ENCODE assay signal across 12 cellular contexts in the genomic region with DNA sequence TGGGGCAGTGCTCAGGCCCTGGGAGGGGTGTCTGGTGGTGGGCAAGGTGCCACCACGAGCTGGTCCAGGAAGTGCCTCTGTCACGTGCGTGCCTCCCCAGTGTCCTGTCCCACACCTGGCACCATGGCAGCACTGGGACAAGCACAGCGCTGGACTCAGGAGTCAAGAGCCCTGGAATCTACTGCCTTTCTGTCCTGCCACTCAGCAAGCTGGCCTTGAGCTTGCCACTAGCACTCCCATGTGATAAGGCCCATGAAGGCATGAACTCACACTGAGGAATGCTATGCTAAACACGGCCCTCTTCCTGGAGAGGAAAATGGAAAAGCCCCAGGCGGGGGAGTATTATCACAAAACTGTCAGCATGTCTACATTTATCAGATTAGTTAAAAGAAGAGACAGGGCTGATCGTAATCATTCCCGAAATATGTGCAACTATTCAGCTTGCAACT. TPM values are rescaled to one million over a fixed set of nuclear protein-coding genes. Genes with fewer than 3 reads are reported as not detected.
DNase-seq lines count a peak whose midpoint lies in the region; ATAC-seq and TF ChIP-seq lines count a peak whose summit lies in the region.
"Had no signal": no experiment of that assay in that cellular context is flagged by ENCODE, and none has a peak within 500 bp of the region (broad histone marks: within the 10 kb centered on the region; RNA-seq: fewer than 3 reads in every experiment).

No MANE protein-coding gene starts in this region.

- ATAC-seq in GM21786 (IDR thresholded peaks at IDR 0.05; ENCODE audit: unreplicated experiment), result no peak
- ATAC-seq: activated CD8-positive, alpha-beta T cell treated with anti-CD3 and anti-CD28 coated beads for 36 hours had no signal

- H2AK5ac ChIP-seq in mesenchymal stem cell (ENCODE audit: low read length, severe bottlenecking), result no peak overlapping the region

- no peak for TF ChIP-seq EP300 in transverse colon (IDR thresholded peaks at IDR 0.05; ENCODE audit: low read depth)

- no peak overlapping the region for H4K8ac ChIP-seq in mesenchymal stem cell (ENCODE audit: low read length)

- no peak overlapping the region for H2BK12ac ChIP-seq in mesenchymal stem cell (ENCODE audit: low read length in 2 of 2)

- H3K4ac ChIP-seq in mesenchymal stem cell (ENCODE audit: low read depth in 1 of 2, low read length in 2 of 2), result no peak overlapping the region

- H3K4me1 ChIP-seq in adrenal gland (replicated peaks in 1 of 2) (peaks cover 0 to 11% of the 10 kb centered on the region in 2 donors), mesenchymal stem cell (ENCODE audit: control insufficient read depth, insufficient read depth, low read depth, low read length) (no peaks in the 10 kb centered on the region), uterus (no peaks in the 10 kb centered on the region), transverse colon (no peaks in the 10 kb centered on the region)
- H3K4me1 ChIP-seq: BLaER1 had no signal

- H3K27me3 ChIP-seq in adrenal gland, result no peaks in the 10 kb centered on the region
- H3K27me3 ChIP-seq in mesenchymal stem cell (ENCODE audit: control insufficient read depth in 1 of 2, insufficient read depth in 1 of 2, low read length in 2 of 2), result peaks cover 65 to 90% of the 10 kb centered on the region in 2 experiments
- no peaks in the 10 kb centered on the region for H3K27me3 ChIP-seq in uterus
- peaks cover 13% of the 10 kb centered on the region for H3K27me3 ChIP-seq in transverse colon
- H3K27me3 ChIP-seq: BLaER1 had no signal

- H3K23ac ChIP-seq in mesenchymal stem cell (ENCODE audit: low read length in 2 of 2), result no peak overlapping the region

- H2AFZ ChIP-seq in mesenchymal stem cell (ENCODE audit: low read depth, low read length), result no peak overlapping the region

- H3K14ac ChIP-seq in mesenchymal stem cell (ENCODE audit: low read length in 2 of 2), result no peak overlapping the region

- no peak overlapping the region for H4K91ac ChIP-seq in mesenchymal stem cell (ENCODE audit: low read length)

- no peak for TF ChIP-seq CTCF in adrenal gland (IDR thresholded peaks at IDR 0.05)
- TF ChIP-seq CTCF in uterus (IDR thresholded peaks at IDR 0.05), result no peak
- TF ChIP-seq CTCF in transverse colon (IDR thresholded peaks at IDR 0.05), result no peak

- TF ChIP-seq POLR2A in adrenal gland (IDR thresholded peaks at IDR 0.05) (no peak), uterus (IDR thresholded peaks at IDR 0.05) (no peak), transverse colon (IDR thresholded peaks at IDR 0.05) (no peak)

- H3K27ac ChIP-seq in adrenal gland (no peak overlapping the region), mesenchymal stem cell (ENCODE audit: low read length, poor library complexity, severe bottlenecking) (no peak overlapping the region), uterus (peak overlapping the region; percentile 54 to 60), transverse colon (no peak overlapping the region)
- H3K27ac ChIP-seq: BLaER1 had no signal

- no peak overlapping the region for H2BK15ac ChIP-seq in mesenchymal stem cell (ENCODE audit: low read depth, poor library complexity, severe bottlenecking)

- no peak overlapping the region for H2BK5ac ChIP-seq in mesenchymal stem cell (ENCODE audit: low read depth, low read length, poor library complexity, severe bottlenecking)

- no peak overlapping the region for H2BK120ac ChIP-seq in mesenchymal stem cell (ENCODE audit: low read depth, low read length)

- H3K9ac ChIP-seq in mesenchymal stem cell (ENCODE audit: low read length), result no peak overlapping the region
- H3K9ac ChIP-seq: BLaER1 had no signal

- in situ Hi-C loops in transverse colon (cut with MboI; ENCODE audit: low pct_ligation_motif_present in 1 of 4, low pct_unique_long_range_greater_than_20kb in 1 of 4, low sequenced_read_pairs in 3 of 4), result loop anchor here (25.0 kb wide), 1 partner anchor 392 kb away; no protein-coding TSS in a partner anchor

- intact Hi-C loops in adrenal gland (cut with DNase I) (loop anchor here in 1 of 2 donors (10.0 kb wide), 1 partner anchor 99 kb away; no protein-coding TSS in a partner anchor), cardiac septum (cut with DNase I) (loop anchor here (10.0 kb wide), 1 partner anchor 89 kb away; the partner anchor contains the start of gene CHST1), uterus (cut with DNase I; ENCODE audit: low total_unique reads) (no loop called here), transverse colon (cut with DNase I; ENCODE audit: low total_unique reads) (no loop called here)

- peak overlapping the region in 1 of 2 experiments; percentile 55 for H3K18ac ChIP-seq in mesenchymal stem cell (ENCODE audit: low read depth in 1 of 2, low read length in 2 of 2)

- H3K9me3 ChIP-seq in adrenal gland (replicated peaks in 1 of 3) (no peaks in the 10 kb centered on the region), mesenchymal stem cell (ENCODE audit: control insufficient read depth, low read length) (no peaks in the 10 kb centered on the region), uterus (no peaks in the 10 kb centered on the region), transverse colon (no peaks in the 10 kb centered on the region)
- H3K9me3 ChIP-seq: BLaER1 had no signal

- DNase-seq in adrenal gland (peak; percentile 28 to 84 (median 81)), cardiac septum (ENCODE audit: low spot score) (peak; percentile 81), mesenchymal stem cell (peak; percentile 29), uterus (peak; percentile 24 to 27), transverse colon (no peak), NCI-H345 treated with DMSO at 0.1 percent for 48 hours (lab: John Stamatoyannopoulos, UW; ENCODE audit: unreplicated experiment) (no peak), NCI-H2107 treated with DMSO at 0.1 percent for 48 hours (lab: John Stamatoyannopoulos, UW; ENCODE audit: unreplicated experiment) (no peak)
- DNase-seq: activated CD8-positive, alpha-beta T cell treated with anti-CD3 and anti-CD28 coated beads for 36 hours; effector CD4-positive, alpha-beta T cell; small intestine had no signal

- H3K4me2 ChIP-seq in mesenchymal stem cell (ENCODE audit: low read length, poor library complexity, severe bottlenecking), result no peak overlapping the region
- H3K4me2 ChIP-seq: BLaER1 had no signal

- WGBS in adrenal gland, 4 donors, result 21 to 39% (median 28%) methylated on average over 5 to 8 of the region's 8 CpGs
- WGBS in mesenchymal stem cell, result 52% methylated on average over 8 of the region's 8 CpGs
- 55 to 57% methylated on average over 3 to 8 of the region's 8 CpGs for WGBS in transverse colon (ENCODE audit: low coverage in 1 of 2), 2 donors

- H3K36me3 ChIP-seq in adrenal gland (replicated peaks in 1 of 2), result no peaks in the 10 kb centered on the region
- H3K36me3 ChIP-seq in mesenchymal stem cell (ENCODE audit: control insufficient read depth in 1 of 2, insufficient read depth in 2 of 2, low read depth in 1 of 2, low read length in 2 of 2), result no peaks in the 10 kb centered on the region
- no peaks in the 10 kb centered on the region for H3K36me3 ChIP-seq in uterus
- H3K36me3 ChIP-seq in transverse colon, result no peaks in the 10 kb centered on the region
- H3K36me3 ChIP-seq: BLaER1 had no signal

- H3K79me1 ChIP-seq in mesenchymal stem cell (replicated peaks; ENCODE audit: low read length, poor library complexity, severe bottlenecking), result no peaks in the 10 kb centered on the region

- no peak overlapping the region for H3K4me3 ChIP-seq in adrenal gland
- H3K4me3 ChIP-seq in mesenchymal stem cell (ENCODE audit: insufficient read depth in 1 of 2, low read depth in 1 of 2, low read length in 2 of 2), result no peak overlapping the region
- no peak overlapping the region for H3K4me3 ChIP-seq in uterus
- H3K4me3 ChIP-seq in transverse colon, result no peak overlapping the region
- H3K4me3 ChIP-seq: BLaER1 had no signal

RNA-seq across cellular contexts. Expression of gene SLC35C1, which starts 50.7 kb away (rescaled TPM):
- total RNA-seq in adrenal gland (10 to 100 TPM in 6 of 8 donors, 1 to 10 TPM in 2; 8.5 to 17.3 (median 12.4) TPM), cardiac septum (7.5 TPM), uterus (10 to 100 TPM in 1 of 4 donors, 1 to 10 TPM in 2, under 1 TPM in 1; under 0.01 to 12.7 (median 5.2) TPM), transverse colon (10 to 100 TPM; 28.8 to 62.3 (median 44.4) TPM)
- 1 to 10 TPM; 6.3 to 8.2 (median 7.8) TPM for polyA plus RNA-seq in adrenal gland
- polyA plus RNA-seq in mesenchymal stem cell (2013, experiment 1 of 2), result 22.9 TPM
- 23.8 TPM for polyA plus RNA-seq in mesenchymal stem cell (2013, experiment 2 of 2)

Comparison
In these comparisons a context has a peak if more than half of its experiments do, and no peak if none do; other contexts are left out.
1. DNase-seq: peak in adrenal gland (7 of 7), cardiac septum (single experiment), mesenchymal stem cell (single experiment) and uterus (2 of 2); none in transverse colon (single experiment), NCI-H345 treated with DMSO at 0.1 percent for 48 hours (single experiment) and NCI-H2107 treated with DMSO at 0.1 percent for 48 hours (single experiment).
2. H3K27ac ChIP-seq: peak in uterus (2 of 2); none in adrenal gland (0 of 5), mesenchymal stem cell (single experiment) and transverse colon (0 of 4).